Comparison of ENCODE assay signal across 9 cellular contexts in the genomic region with DNA sequence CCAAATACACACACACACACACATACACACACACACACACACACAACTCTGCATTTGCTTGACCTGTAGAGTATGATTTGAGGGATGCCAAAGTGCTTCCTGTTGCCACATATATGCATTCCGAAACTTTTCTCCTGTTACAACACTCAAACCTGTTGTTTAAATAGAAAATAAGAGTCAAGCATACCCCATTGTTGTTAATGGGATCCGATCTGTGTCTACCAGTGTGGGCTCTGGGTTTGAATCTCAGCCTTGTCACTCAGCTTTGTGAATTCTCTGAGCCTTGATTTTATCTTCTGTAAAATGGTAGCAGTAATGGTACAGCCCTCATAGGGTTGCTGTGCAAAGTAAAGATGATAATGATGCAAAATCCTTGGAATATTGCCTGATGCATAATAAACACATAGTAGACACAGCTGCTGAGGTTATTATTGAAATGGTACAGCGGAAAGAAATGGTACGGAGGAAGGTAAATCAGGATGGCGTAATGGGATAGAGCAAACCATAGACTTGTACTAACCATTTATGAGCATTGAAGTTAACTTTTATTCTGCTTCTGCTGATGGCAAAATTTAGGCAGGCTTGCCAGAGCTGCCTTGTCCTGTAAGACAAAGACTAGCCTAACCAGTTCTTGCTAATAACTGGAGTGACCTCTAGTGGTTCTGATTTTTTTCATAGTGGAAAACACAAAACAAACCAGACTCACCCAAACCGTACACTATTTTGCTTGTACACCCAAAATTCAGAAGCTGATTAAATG.
A peak's percentile ranks its signal among the peaks of the same experiment; 100 is the strongest.
DNase-seq lines count a peak whose midpoint lies in the region; ATAC-seq, FAIRE-seq and TF ChIP-seq lines count a peak whose summit lies in the region.
"Had no signal": no experiment of that assay in that cellular context is flagged by ENCODE, and none has a peak within 500 bp of the region (broad histone marks: within the 10 kb centered on the region; RNA-seq: fewer than 3 reads in every experiment).

No MANE protein-coding gene starts in this region.

- TF ChIP-seq RAD21 in HepG2 (CRISPR knock-in tag; IDR thresholded peaks at IDR 0.05) = peak; percentile 33; the same call in 1 of the 2 replicates

- FAIRE-seq in HepG2 (lab: Jason Lieb, UNC) = peak; percentile 21
- FAIRE-seq in GM12891 (lab: Jason Lieb, UNC) = no peak

- no TSS peak for BruUV-seq in HepG2 (replicated peaks; lab: Mats Ljungman, UMichigan)

- no peaks in the 10 kb centered on the region for H3K27me3 ChIP-seq in brain microvascular endothelial cell (replicated peaks)
- no peaks in the 10 kb centered on the region for H3K27me3 ChIP-seq in HepG2 (ENCODE audit: control insufficient read depth in 1 of 2, insufficient read depth in 2 of 2, low read length in 2 of 2)

- no peaks in the 10 kb centered on the region for H3K9me3 ChIP-seq in HepG2 (ENCODE audit: low read length)

- H3K36me3 ChIP-seq in brain microvascular endothelial cell (replicated peaks) (no peaks in the 10 kb centered on the region), HepG2 (replicated peaks in 1 of 2; ENCODE audit: control insufficient read depth in 1 of 2, insufficient read depth in 2 of 2, low read length in 2 of 2) (no peaks in the 10 kb centered on the region)

- intact Hi-C loops in HepG2 (cut with micrococcal nuclease; ENCODE audit: unreplicated experiment) = loop anchor here (1.0 to 5.0 kb wide), 3 partner anchors 371 to 456 kb away; no protein-coding TSS in a partner anchor

- TF ChIP-seq EP300 in HepG2 (IDR thresholded peaks at IDR 0.05; ENCODE audit: low read depth in 2 of 2, low read length in 2 of 2) (no peak), HepG2 (CRISPR knock-in tag; IDR thresholded peaks at IDR 0.05; ENCODE audit: borderline replicate concordance) (no peak)

- TF ChIP-seq CTCF in brain microvascular endothelial cell (IDR thresholded peaks at IDR 0.05; ENCODE audit: low read depth, low read length, missing control alignments) (peak; percentile 58), HepG2 (CRISPR knock-in tag; IDR thresholded peaks at IDR 0.05) (peak; percentile 74)

- H3K27ac ChIP-seq in brain microvascular endothelial cell (no peak overlapping the region), HepG2 (ENCODE audit: extremely low read length, insufficient read depth, low read length) (no peak overlapping the region)

- CTCF ChIA-PET in HepG2 (lab: Yijun Ruan, JAX; ENCODE audit: low intra/inter-chr PET ratio, low total read pairs) = interaction anchor here (1.2 to 5.5 kb wide), 3 partner anchors 313 to 452 kb away, joined by 4 to 35 read pairs (median 12); a partner anchor contains a TSS

- TF ChIP-seq POLR2A in HepG2 (IDR thresholded peaks at IDR 0.05; ENCODE audit: insufficient read depth in 1 of 2, low read depth in 2 of 2, low read length in 2 of 2) (no peak), GM12891 (IDR thresholded peaks at IDR 0.05; ENCODE audit: low read depth, low read length) (no peak)

- H2AFZ ChIP-seq in HepG2 (ENCODE audit: low read length) = no peak overlapping the region

- no peak overlapping the region for H3K9ac ChIP-seq in HepG2 (ENCODE audit: insufficient read depth, low read depth, low read length)

- no peak overlapping the region for H3K4me3 ChIP-seq in brain microvascular endothelial cell (ENCODE audit: low read depth, low read length)
- H3K4me3 ChIP-seq in HepG2 (replicated peaks in 1 of 3; ENCODE audit: insufficient read depth in 1 of 3, low read depth in 2 of 3, low read length in 3 of 3) = no peak overlapping the region

- DNase-seq in GDM1 (lab: John Stamatoyannopoulos, UW) (peak; percentile 4), NCI-H1105 treated with DMSO at 0.1 percent for 48 hours (lab: John Stamatoyannopoulos, UW) (peak; percentile 46), brain microvascular endothelial cell (peak; percentile 56), HepG2 (ENCODE audit: low spot score) (peak; percentile 43), GM12891 (ENCODE audit: insufficient read length, low spot score) (no peak)
- DNase-seq: naive B cell had no signal

- no peak overlapping the region for H3K4me2 ChIP-seq in HepG2 (ENCODE audit: low read depth, low read length)

- in situ Hi-C loops in brain microvascular endothelial cell (cut with HindIII; ENCODE audit: low pct_ligation_motif_present, low sequenced_read_pairs) (loop anchor here (25.0 kb wide), 1 partner anchor 316 kb away; a partner anchor contains a TSS), HepG2 (cut with HindIII; ENCODE audit: extremely low pct_ligation_motif_present, low pct_unique_long_range_greater_than_20kb) (loop anchor here (5.0 to 25.0 kb wide), 4 partner anchors 311 to 1018 kb away; a partner anchor contains a TSS)

- H4K20me1 ChIP-seq in HepG2 (ENCODE audit: insufficient read depth, low read length) = no peaks in the 10 kb centered on the region

- ATAC-seq in HepG2 (peak; percentile 72), HG02571 (IDR thresholded peaks at IDR 0.05; ENCODE audit: unreplicated experiment) (no peak), GM18873 (IDR thresholded peaks at IDR 0.05; ENCODE audit: low FRiP score, unreplicated experiment) (no peak), HG03342 (IDR thresholded peaks at IDR 0.05; ENCODE audit: unreplicated experiment) (no peak)

- H3K4me1 ChIP-seq in HepG2 (ENCODE audit: insufficient read depth, low read length) = no peaks in the 10 kb centered on the region

- POLR2A ChIA-PET in HepG2 (lab: Yijun Ruan, JAX) = no interaction called here

- 41% methylated on average over 6 of the region's 6 CpGs for WGBS in HepG2 (ENCODE audit: low lambda C conversion rate)

- no peaks in the 10 kb centered on the region for H3K79me2 ChIP-seq in HepG2 (ENCODE audit: insufficient read depth, low read length)

TF ChIP-seq in HepG2, 621 proteins besides CTCF, POLR2A, EP300 and RAD21:
- TF ChIP-seq DMAP1 (CRISPR knock-in tag; IDR thresholded peaks at IDR 0.05) = no peak
- peak; percentile 45; the same call in 1 of the 2 replicates for TF ChIP-seq SMC3 (IDR thresholded peaks at IDR 0.05; ENCODE audit: low read length)
- TF ChIP-seq STAG1 (CRISPR knock-in tag; IDR thresholded peaks at IDR 0.05) = peak; percentile 87

TF ChIP-seq in GM12891, 5 proteins besides CTCF, POLR2A, EP300 and RAD21:
- no peak for TF ChIP-seq PAX5 (IDR thresholded peaks at IDR 0.05; ENCODE audit: insufficient read depth, low read length, severe bottlenecking)
- no peak for TF ChIP-seq SPI1 (IDR thresholded peaks at IDR 0.05; ENCODE audit: low read depth, low read length)
- TF ChIP-seq POU2F2 (IDR thresholded peaks at IDR 0.05; ENCODE audit: low read depth, low read length) = no peak
- TF ChIP-seq POLR2AphosphoS5 (IDR thresholded peaks at IDR 0.05; ENCODE audit: low read depth, low read length) = no peak
- TF ChIP-seq TAF1 (IDR thresholded peaks at IDR 0.05; ENCODE audit: low read depth, low read length) = no peak
